35 cellular contexts compared by ENCODE assay signal in genomic region chr10:125417605-125418004, GRCh38.
"Had no signal": no experiment of that assay in that cellular context is flagged by ENCODE, and none has a peak within 500 bp of the region (broad histone marks: within the 10 kb centered on the region; RNA-seq: fewer than 3 reads in every experiment).

No MANE protein-coding gene starts in this region.

- H3K27me3 ChIP-seq: MG63 had no signal

- H3K36me3 ChIP-seq: MG63 had no signal

- H3K9me3 ChIP-seq: MG63 had no signal

- DNase-seq: Kasumi-1, MG63, MM.1S, MV-4-11, NCI-H1048, NCI-H1092, NCI-H1092 treated with DMSO at 0.1 percent for 48 hours, NCI-H1105, NCI-H1105 treated with DMSO at 0.1 percent for 48 hours, NCI-H1417, NCI-H1417 treated with DMSO at 0.1 percent for 48 hours, NCI-H1436, NCI-H1436 treated with DMSO at 0.1 percent for 48 hours, NCI-H146, NCI-H1694, NCI-H1694 treated with DMSO at 0.1 percent for 48 hours, NCI-H187, NCI-H187 treated with DMSO at 0.1 percent for 48 hours, NCI-H1930, NCI-H2029, NCI-H2029 treated with DMSO at 0.1 percent for 48 hours, NCI-H2081, NCI-H2081 treated with DMSO at 0.1 percent for 48 hours, NCI-H2107, NCI-H2171, NCI-H2171 treated with DMSO at 0.1 percent for 48 hours, NCI-H2227 treated with DMSO at 0.1 percent for 48 hours, NCI-H226, NCI-H345, NCI-H446, NCI-H446 treated with DMSO at 0.1 percent for 48 hours, NCI-H510A, NCI-H510A treated with DMSO at 0.1 percent for 48 hours, NCI-H524, NCI-H524 treated with DMSO at 0.1 percent for 48 hours had no signal

- H3K4me3 ChIP-seq: MG63 had no signal
